17 cellular contexts compared by ENCODE assay signal in the genomic region with DNA sequence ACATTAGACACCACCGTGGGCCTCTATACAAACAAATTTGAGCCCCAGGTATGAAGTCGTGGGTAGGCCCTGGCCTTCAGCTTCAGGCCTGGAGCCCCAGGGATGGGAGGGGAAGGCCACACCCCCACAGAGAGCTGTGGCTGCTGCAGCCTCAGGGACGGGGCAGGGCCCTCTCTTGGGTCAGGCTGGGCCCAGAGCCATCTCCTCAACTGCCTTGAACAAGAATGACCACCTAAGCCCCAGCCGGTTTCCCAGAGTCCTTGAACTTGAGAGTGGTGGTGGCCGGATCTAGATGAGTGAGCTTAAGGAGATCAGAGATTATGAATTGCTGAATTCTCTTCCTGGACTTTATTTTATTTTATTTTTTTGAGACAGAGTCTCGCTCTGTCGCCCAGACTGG. TPM values are rescaled to one million over a fixed set of nuclear protein-coding genes. Genes with fewer than 3 reads are reported as not detected.
DNase-seq lines count a peak whose midpoint lies in the region; ATAC-seq and TF ChIP-seq lines count a peak whose summit lies in the region.
"Had no signal": no experiment of that assay in that cellular context is flagged by ENCODE, and none has a peak within 500 bp of the region (broad histone marks: within the 10 kb centered on the region; RNA-seq: fewer than 3 reads in every experiment).

No MANE protein-coding gene starts in this region.

- intact Hi-C loops in lower lobe of right lung (cut with DNase I) = no loop called here

- H3K27ac Mint-ChIP-seq in stimulated activated effector memory CD8-positive, alpha-beta T cell treated with anti-CD3 and anti-CD28 coated beads, Interleukin-12 subunit alpha, Interleukin-12 subunit beta, amount 100 ng/mL, for 72 hours = no peak overlapping the region
- no peak overlapping the region for H3K27ac Mint-ChIP-seq in natural killer cell treated with Interleukin-12 subunit alpha and Interleukin-12 subunit beta and Interleukin-15 and Interleukin-18, amount 100 ng/mL, for 72 hours

- H3K27me3 Mint-ChIP-seq in natural killer cell treated with Interleukin-12 subunit alpha and Interleukin-12 subunit beta and Interleukin-15 and Interleukin-18, amount 100 ng/mL, for 72 hours = peaks cover 7 to 11% of the 10 kb centered on the region in 2 donors

- no peaks in the 10 kb centered on the region for H3K27me3 ChIP-seq in lower lobe of right lung (ENCODE audit: low read depth)
- H3K27me3 ChIP-seq: SJCRH30 had no signal

- peaks cover 39% of the 10 kb centered on the region for H3K4me1 ChIP-seq in lower lobe of right lung
- H3K4me1 ChIP-seq: SJCRH30 had no signal

- DNase-seq in NCI-H2029 treated with DMSO at 0.1 percent for 48 hours (lab: John Stamatoyannopoulos, UW) (peak; percentile 48), NCI-H2029 (lab: John Stamatoyannopoulos, UW) (no peak), lower lobe of right lung (peak; percentile 91), NCI-H82 treated with DMSO at 0.1 percent for 48 hours (lab: John Stamatoyannopoulos, UW; ENCODE audit: unreplicated experiment) (no peak), SKM-1 treated with dmso at 0.1 percent for 144 hours (lab: John Stamatoyannopoulos, UW; ENCODE audit: unreplicated experiment) (no peak)
- no peak for DNase-seq in stimulated activated effector memory CD8-positive, alpha-beta T cell treated with anti-CD3 and anti-CD28 coated beads, Interleukin-12 subunit alpha, Interleukin-12 subunit beta, amount 100 ng/mL, for 72 hours (ENCODE audit: low spot score in 2 of 2)
- no peak for DNase-seq in natural killer cell treated with Interleukin-12 subunit alpha and Interleukin-12 subunit beta and Interleukin-15 and Interleukin-18, amount 100 ng/mL, for 72 hours (ENCODE audit: low spot score)
- DNase-seq: AML-193; Kasumi-1; NCI-H1694; NCI-H748 treated with DMSO at 0.1 percent for 48 hours; NK-92 treated with Interleukin-12 subunit alpha and Interleukin-12 subunit beta, amount 100 ng/mL, for 24 hours; SJCRH30 had no signal

- H3K9me3 ChIP-seq in lower lobe of right lung = no peaks in the 10 kb centered on the region
- H3K9me3 ChIP-seq: SJCRH30 had no signal

- no peaks in the 10 kb centered on the region for H3K9me3 Mint-ChIP-seq in stimulated activated effector memory CD8-positive, alpha-beta T cell treated with anti-CD3 and anti-CD28 coated beads, Interleukin-12 subunit alpha, Interleukin-12 subunit beta, amount 100 ng/mL, for 72 hours
- H3K9me3 Mint-ChIP-seq in natural killer cell treated with Interleukin-12 subunit alpha and Interleukin-12 subunit beta and Interleukin-15 and Interleukin-18, amount 100 ng/mL, for 72 hours = no peaks in the 10 kb centered on the region

- peak overlapping the region; percentile 56 for H3K27ac ChIP-seq in lower lobe of right lung
- H3K27ac ChIP-seq: C4-2B, SJCRH30 had no signal

- TF ChIP-seq CTCF in lower lobe of right lung (IDR thresholded peaks at IDR 0.05) = no peak

- H3K36me3 ChIP-seq in lower lobe of right lung = no peaks in the 10 kb centered on the region
- H3K36me3 ChIP-seq: SJCRH30 had no signal

- no peaks in the 10 kb centered on the region for H3K4me1 Mint-ChIP-seq in stimulated activated effector memory CD8-positive, alpha-beta T cell treated with anti-CD3 and anti-CD28 coated beads, Interleukin-12 subunit alpha, Interleukin-12 subunit beta, amount 100 ng/mL, for 72 hours
- H3K4me1 Mint-ChIP-seq in natural killer cell treated with Interleukin-12 subunit alpha and Interleukin-12 subunit beta and Interleukin-15 and Interleukin-18, amount 100 ng/mL, for 72 hours (ENCODE audit: low read depth in 2 of 2) = no peaks in the 10 kb centered on the region

- H3K4me3 ChIP-seq in lower lobe of right lung = no peak overlapping the region
- H3K4me3 ChIP-seq: SJCRH30 had no signal

- no peaks in the 10 kb centered on the region for H3K36me3 Mint-ChIP-seq in stimulated activated effector memory CD8-positive, alpha-beta T cell treated with anti-CD3 and anti-CD28 coated beads, Interleukin-12 subunit alpha, Interleukin-12 subunit beta, amount 100 ng/mL, for 72 hours
- no peaks in the 10 kb centered on the region for H3K36me3 Mint-ChIP-seq in natural killer cell treated with Interleukin-12 subunit alpha and Interleukin-12 subunit beta and Interleukin-15 and Interleukin-18, amount 100 ng/mL, for 72 hours

- H3K4me3 Mint-ChIP-seq in stimulated activated effector memory CD8-positive, alpha-beta T cell treated with anti-CD3 and anti-CD28 coated beads, Interleukin-12 subunit alpha, Interleukin-12 subunit beta, amount 100 ng/mL, for 72 hours = no peak overlapping the region
- no peak overlapping the region for H3K4me3 Mint-ChIP-seq in natural killer cell treated with Interleukin-12 subunit alpha and Interleukin-12 subunit beta and Interleukin-15 and Interleukin-18, amount 100 ng/mL, for 72 hours

- peak; percentile 72 to 80 for ATAC-seq in lower lobe of right lung
- ATAC-seq in stimulated activated effector memory CD8-positive, alpha-beta T cell treated with anti-CD3 and anti-CD28 coated beads, Interleukin-12 subunit alpha, Interleukin-12 subunit beta, amount 100 ng/mL, for 72 hours = peak; percentile 9
- ATAC-seq in natural killer cell treated with Interleukin-12 subunit alpha and Interleukin-12 subunit beta and Interleukin-15 and Interleukin-18, amount 100 ng/mL, for 72 hours = no peak

RNA-seq across cellular contexts. Expression of a gene that starts 18.6 kb away (rescaled TPM):
- 38.3 TPM for total RNA-seq in lower lobe of right lung
- total RNA-seq in natural killer cell treated with Interleukin-12 subunit alpha and Interleukin-12 subunit beta and Interleukin-15 and Interleukin-18, amount 100 ng/mL, for 72 hours = not detected
- total RNA-seq: A172, H4, NCI-H460, SJCRH30 had no signal

Comparison
In these comparisons a context has a peak if more than half of its experiments do, and no peak if none do; other contexts are left out.
1. DNase-seq: peak in NCI-H2029 treated with DMSO at 0.1 percent for 48 hours (single experiment) and lower lobe of right lung (single experiment); none in NCI-H2029 (single experiment), stimulated activated effector memory CD8-positive, alpha-beta T cell treated with anti-CD3 and anti-CD28 coated beads, Interleukin-12 subunit alpha, Interleukin-12 subunit beta, amount 100 ng/mL, for 72 hours (0 of 2), natural killer cell treated with Interleukin-12 subunit alpha and Interleukin-12 subunit beta and Interleukin-15 and Interleukin-18, amount 100 ng/mL, for 72 hours (single experiment), NCI-H82 treated with DMSO at 0.1 percent for 48 hours (single experiment) and SKM-1 treated with dmso at 0.1 percent for 144 hours (single experiment).
2. ATAC-seq: peak in lower lobe of right lung (2 of 2) and stimulated activated effector memory CD8-positive, alpha-beta T cell treated with anti-CD3 and anti-CD28 coated beads, Interleukin-12 subunit alpha, Interleukin-12 subunit beta, amount 100 ng/mL, for 72 hours (single experiment); none in natural killer cell treated with Interleukin-12 subunit alpha and Interleukin-12 subunit beta and Interleukin-15 and Interleukin-18, amount 100 ng/mL, for 72 hours (0 of 2).
3. RNA of a gene that starts 18.6 kb away (total RNA-seq): 38.3 TPM in lower lobe of right lung (single experiment); not detected in natural killer cell treated with Interleukin-12 subunit alpha and Interleukin-12 subunit beta and Interleukin-15 and Interleukin-18, amount 100 ng/mL, for 72 hours; every median in the first group is over 10 times any median in the second.